27 cellular contexts compared by ENCODE assay signal in genomic region chr9:15138357-15138686, GRCh38.
"Had no signal": no experiment of that assay in that cellular context is flagged by ENCODE, and none has a peak within 500 bp of the region (broad histone marks: within the 10 kb centered on the region; RNA-seq: fewer than 3 reads in every experiment).

No MANE protein-coding gene starts in this region.

- H3K4me2 ChIP-seq: KMS-11, PC-9 had no signal

- ATAC-seq: activated T-cell treated with anti-CD3 and anti-CD28 coated beads, Interleukin-2, amount 50 U/mL, for 4 hours; activated T-helper 17 cell treated with anti-CD3 and anti-CD28 coated beads, Interleukin-2, amount 50 U/mL, for 72 hours; T-cell had no signal

- DNase-seq: activated B cell treated with CpG ODN at 0.5 μM for 24 hours; activated CD4-positive, alpha-beta T cell treated with anti-CD3 and anti-CD28 coated beads for 1 hour; activated CD4-positive, alpha-beta T cell treated with anti-CD3 and anti-CD28 coated beads, Interleukin-2, amount 10 ng/mL, durations not matched to agents 24 days and 14 days; activated CD4-positive, alpha-beta T cell treated with anti-CD3 and anti-CD28 coated beads, Interleukin-2, amount 50 U/mL, for 48 hours; activated CD8-positive, alpha-beta memory T cell treated with anti-CD3 and anti-CD28 coated beads for 24 hours; activated gamma-delta T cell; activated naive CD4-positive, alpha-beta T cell treated with anti-CD3 and anti-CD28 coated beads for 36 hours; activated T-cell treated with anti-CD3 and anti-CD28 coated beads, Interleukin-2, amount 50 U/mL, for 4 hours; amygdala; MV-4-11; NCI-H1092 treated with DMSO at 0.1 percent for 48 hours; NCI-H1417 treated with DMSO at 0.1 percent for 48 hours; NCI-H1694; NCI-H2029; NCI-H2107; NCI-H2171 treated with DMSO at 0.1 percent for 48 hours; NCI-H226; NCI-H526 treated with DMSO at 0.1 percent for 48 hours; NCI-H82; NK-92 treated with Interleukin-12 subunit alpha and Interleukin-12 subunit beta, amount 100 ng/mL, for 24 hours; PC-9; SIG-M5; T-cell; T-helper 2 cell; T1000 had no signal

- H2AFZ ChIP-seq: PC-9 had no signal

- H3K4me3 ChIP-seq: PC-9 had no signal

- H3K9ac ChIP-seq: KMS-11 had no signal

- H3K27ac ChIP-seq: KMS-11, PC-9 had no signal
